ENCODE assay signal across 22 cellular contexts in the genomic region with DNA sequence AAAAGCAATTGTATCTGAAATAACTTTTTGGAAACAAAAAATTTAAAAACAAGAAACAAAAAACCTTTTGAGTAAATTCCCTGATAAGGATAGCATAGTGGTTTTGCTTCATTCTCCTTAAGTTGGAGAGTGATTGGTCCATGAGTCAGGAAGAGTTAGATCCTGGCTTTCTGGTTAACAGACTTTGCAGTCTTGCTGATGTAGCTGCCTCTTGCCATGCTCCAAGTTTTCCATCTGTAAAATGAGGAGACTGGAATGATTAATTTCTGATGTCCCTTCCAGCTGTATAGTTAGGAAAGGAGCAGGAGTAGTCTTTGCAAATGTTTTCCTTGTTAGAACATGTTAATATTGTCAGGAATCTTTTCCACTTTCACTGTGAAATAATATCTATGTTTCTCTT.
DNase-seq lines count a peak whose midpoint lies in the region; FAIRE-seq and TF ChIP-seq lines count a peak whose summit lies in the region.
"Had no signal": no experiment of that assay in that cellular context is flagged by ENCODE, and none has a peak within 500 bp of the region (broad histone marks: within the 10 kb centered on the region; RNA-seq: fewer than 3 reads in every experiment).

No MANE protein-coding gene starts in this region.

- H3K4me3 ChIP-seq in SK-N-MC: no peak overlapping the region
- no peak overlapping the region for H3K4me3 ChIP-seq in fibroblast of lung (replicated peaks in 1 of 4; ENCODE audit: control extremely low read depth in 1 of 4, insufficient read depth in 1 of 4, low read depth in 3 of 4, low read length in 4 of 4)
- H3K4me3 ChIP-seq in smooth muscle cell: no peak overlapping the region
- H3K4me3 ChIP-seq: A549, GM12878 had no signal

- H3K9ac ChIP-seq in SK-N-MC (ENCODE audit: insufficient read length): no peak overlapping the region
- no peak overlapping the region for H3K9ac ChIP-seq in fibroblast of lung (ENCODE audit: insufficient read depth, low read length)
- H3K9ac ChIP-seq in smooth muscle cell (ENCODE audit: low read depth): no peak overlapping the region
- H3K9ac ChIP-seq: SK-N-SH had no signal

- H3K27me3 ChIP-seq in fibroblast of lung (ENCODE audit: control insufficient read depth, insufficient read depth, low read length): no peaks in the 10 kb centered on the region
- no peaks in the 10 kb centered on the region for H3K27me3 ChIP-seq in smooth muscle cell (ENCODE audit: low read depth)

- H3K9me3 ChIP-seq in SK-N-MC (ENCODE audit: low read depth, low read length): peaks cover 6% of the 10 kb centered on the region; the same call in 1 of the 2 replicates
- H3K9me3 ChIP-seq in fibroblast of lung (ENCODE audit: control insufficient read depth, insufficient read depth, low read depth, low read length): no peaks in the 10 kb centered on the region
- no peaks in the 10 kb centered on the region for H3K9me3 ChIP-seq in smooth muscle cell (replicated peaks; ENCODE audit: low read depth)
- H3K9me3 ChIP-seq: A549 had no signal

- TF ChIP-seq CTCF in fibroblast of lung (conservative IDR thresholded peaks at IDR 0.05 in 1 of 2, IDR thresholded peaks at IDR 0.05 in 1 of 2; ENCODE audit: low read depth in 1 of 2, low read length in 2 of 2): no peak
- TF ChIP-seq CTCF in smooth muscle cell (IDR thresholded peaks at IDR 0.05; ENCODE audit: borderline replicate concordance, insufficient read depth, poor library complexity, severe bottlenecking): no peak

- H2AFZ ChIP-seq in fibroblast of lung (ENCODE audit: low read length): no peak overlapping the region
- peak overlapping the region; percentile 20 for H2AFZ ChIP-seq in smooth muscle cell (ENCODE audit: low read depth)

- H3K4me1 ChIP-seq in fibroblast of lung (ENCODE audit: control insufficient read depth, extremely low read depth, insufficient read depth, low read length): no peaks in the 10 kb centered on the region
- H3K4me1 ChIP-seq in smooth muscle cell (ENCODE audit: low read depth): peaks cover 5% of the 10 kb centered on the region
- H3K4me1 ChIP-seq: A549 had no signal

- DNase-seq in ELR (ENCODE audit: low read depth) (peak; percentile 58), SK-N-MC (ENCODE audit: low read depth, low spot score) (no peak), fibroblast of lung (ENCODE audit: low read depth in 2 of 2) (peak; percentile 4 to 45), smooth muscle cell (lab: John Stamatoyannopoulos, UW; ENCODE audit: unreplicated experiment) (no peak), NCI-H2029 (lab: John Stamatoyannopoulos, UW) (no peak), urothelium cell line (ENCODE audit: low spot score) (no peak), NCI-H187 (lab: John Stamatoyannopoulos, UW) (no peak)
- DNase-seq: C1 segment of cervical spinal cord; CD4-positive, alpha-beta memory T cell; COR-L47; GDM1; NCI-H1048; NCI-H1417; NCI-H1694; NCI-H2081 treated with DMSO at 0.1 percent for 48 hours; NCI-H2171 treated with DMSO at 0.1 percent for 48 hours; NCI-H526 treated with DMSO at 0.1 percent for 48 hours; SHP77 treated with DMSO at 0.1 percent for 48 hours; SK-N-SH had no signal

- H3K4me2 ChIP-seq in fibroblast of lung (ENCODE audit: extremely low read depth, insufficient read depth, low read length): no peak overlapping the region
- peak overlapping the region; percentile 18 for H3K4me2 ChIP-seq in smooth muscle cell
- H3K4me2 ChIP-seq: A549, SK-N-SH had no signal

- FAIRE-seq in urothelium cell line (lab: Jason Lieb, UNC): no peak
- FAIRE-seq: A549, GM12878 had no signal

- H3K36me3 ChIP-seq in SK-N-MC (ENCODE audit: insufficient read depth, low read length): no peaks in the 10 kb centered on the region
- H3K36me3 ChIP-seq in fibroblast of lung (ENCODE audit: control insufficient read depth, insufficient read depth, low read length): no peaks in the 10 kb centered on the region
- no peaks in the 10 kb centered on the region for H3K36me3 ChIP-seq in smooth muscle cell (ENCODE audit: low read depth)

- peaks cover 4% of the 10 kb centered on the region for H3F3A ChIP-seq in smooth muscle cell (ENCODE audit: low read depth)

- no peaks in the 10 kb centered on the region for H3K79me2 ChIP-seq in fibroblast of lung (ENCODE audit: control insufficient read depth, insufficient read depth, low read length)
- no peaks in the 10 kb centered on the region for H3K79me2 ChIP-seq in smooth muscle cell (ENCODE audit: low read depth)

- H3K27ac ChIP-seq in SK-N-MC (peak overlapping the region; percentile 53), fibroblast of lung (ENCODE audit: insufficient read depth, low read length) (no peak overlapping the region), smooth muscle cell (ENCODE audit: low read depth) (peak overlapping the region; percentile 57)
- H3K27ac ChIP-seq: A549, HL-60 had no signal

- H4K20me1 ChIP-seq in fibroblast of lung (ENCODE audit: control insufficient read depth, extremely low read depth, insufficient read depth, low read length): no peaks in the 10 kb centered on the region
- H4K20me1 ChIP-seq in smooth muscle cell (ENCODE audit: low read depth): no peaks in the 10 kb centered on the region

Comparison
In these comparisons a context has a peak if more than half of its experiments do, and no peak if none do; other contexts are left out.
1. DNase-seq: peak in ELR (single experiment) and fibroblast of lung (2 of 2); none in SK-N-MC (single experiment), smooth muscle cell (single experiment), NCI-H2029 (single experiment), urothelium cell line (single experiment) and NCI-H187 (0 of 2).